In the genomic region with DNA sequence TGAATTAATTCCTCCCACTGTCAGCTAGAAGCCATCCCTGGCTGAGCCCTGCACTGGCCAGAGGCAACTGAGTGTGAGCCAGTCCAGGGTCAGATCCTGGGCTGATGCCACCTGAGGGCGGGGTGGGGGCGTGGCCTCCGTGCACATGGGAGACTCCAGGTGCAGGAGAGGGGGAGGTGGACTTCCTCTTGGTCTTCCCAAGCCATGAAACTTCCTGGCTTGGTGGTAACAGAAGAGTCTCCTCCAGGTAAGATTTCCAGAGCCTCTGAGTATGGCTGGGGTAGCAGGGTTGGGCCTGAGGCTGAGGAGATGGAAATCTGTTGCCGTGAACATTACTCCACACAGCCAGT, we compare ENCODE assay signal across 12 cellular contexts. TPM values are rescaled to one million over a fixed set of nuclear protein-coding genes. Genes with fewer than 3 reads are reported as not detected.
DNase-seq lines count a peak whose midpoint lies in the region; ATAC-seq and TF ChIP-seq lines count a peak whose summit lies in the region.
"Had no signal": no experiment of that assay in that cellular context is flagged by ENCODE, and none has a peak within 500 bp of the region (broad histone marks: within the 10 kb centered on the region; RNA-seq: fewer than 3 reads in every experiment).

No MANE protein-coding gene starts in this region.

- peak overlapping the region; percentile 13 for H3K27ac Mint-ChIP-seq in chondrocyte (ENCODE audit: unreplicated experiment)
- H3K27ac Mint-ChIP-seq: stimulated activated naive CD8-positive, alpha-beta T cell treated with anti-CD3 and anti-CD28 coated beads, Interleukin-15, Interleukin-2, amounts not matched to agents 100 ng/mL and 50 ng/mL, for 24 hours had no signal

- peaks cover 0 to under 1% of the 10 kb centered on the region in 2 donors for H3K36me3 ChIP-seq in lung (ENCODE audit: control insufficient read depth in 2 of 2, insufficient read depth in 2 of 2, low read length in 2 of 2)

- no peak for TF ChIP-seq CTCF in chondrocyte (IDR thresholded peaks at IDR 0.05)
- TF ChIP-seq CTCF in lung (IDR thresholded peaks at IDR 0.05; ENCODE audit: control extremely low read depth, extremely low read depth): no peak

- WGBS in lung, 2 donors: 50 to 57% methylated on average over 4 of the region's 4 CpGs

- H3K4me1 Mint-ChIP-seq in chondrocyte (ENCODE audit: low read depth): peaks cover 42% of the 10 kb centered on the region

- H3K4me3 ChIP-seq in lung: no peak overlapping the region

- intact Hi-C loops in Right ventricle myocardium inferior (cut with DNase I): no loop called here

- H3K27ac ChIP-seq in lung (ENCODE audit: low read depth in 1 of 2, low read length in 1 of 2): peak overlapping the region; percentile 17 to 86
- H3K27ac ChIP-seq: KMS-11 had no signal

- H3K4me3 Mint-ChIP-seq in chondrocyte (ENCODE audit: unreplicated experiment): peak overlapping the region; percentile 15
- H3K4me3 Mint-ChIP-seq: stimulated activated naive CD8-positive, alpha-beta T cell treated with anti-CD3 and anti-CD28 coated beads, Interleukin-15, Interleukin-2, amounts not matched to agents 100 ng/mL and 50 ng/mL, for 24 hours had no signal

- H3K9me3 Mint-ChIP-seq in chondrocyte (ENCODE audit: low read depth): no peaks in the 10 kb centered on the region
- H3K9me3 Mint-ChIP-seq: stimulated activated naive CD8-positive, alpha-beta T cell treated with anti-CD3 and anti-CD28 coated beads, Interleukin-15, Interleukin-2, amounts not matched to agents 100 ng/mL and 50 ng/mL, for 24 hours had no signal

- no peaks in the 10 kb centered on the region for H3K27me3 Mint-ChIP-seq in chondrocyte (ENCODE audit: low read depth)

- ATAC-seq in lung (ENCODE audit: insufficient read depth, low FRiP score) (peak; percentile 38), Right ventricle myocardium inferior (no peak), GM18498 (IDR thresholded peaks at IDR 0.05; ENCODE audit: unreplicated experiment) (no peak), HG03139 (IDR thresholded peaks at IDR 0.05; ENCODE audit: unreplicated experiment) (no peak)

- H3K27me3 ChIP-seq in lung (ENCODE audit: control insufficient read depth, insufficient read depth): no peaks in the 10 kb centered on the region

- no peaks in the 10 kb centered on the region for H3K9me3 ChIP-seq in lung (ENCODE audit: control insufficient read depth in 2 of 2, insufficient read depth in 1 of 2, low read length in 1 of 2)

- DNase-seq in COLO668 (lab: John Stamatoyannopoulos, UW; ENCODE audit: unreplicated experiment) (peak; percentile 82), NCI-H146 treated with DMSO at 0.1 percent for 48 hours (lab: John Stamatoyannopoulos, UW; ENCODE audit: unreplicated experiment) (peak; percentile 84), chondrocyte (ENCODE audit: low spot score) (peak; percentile 68), lung (ENCODE audit: low spot score) (peak; percentile 80), Right ventricle myocardium inferior (ENCODE audit: missing footprints) (no peak), AG08396 (ENCODE audit: low spot score) (no peak)
- DNase-seq: activated CD8-positive, alpha-beta memory T cell treated with anti-CD3 and anti-CD28 coated beads, Interleukin-2, amount 50 U/mL, for 48 hours; SW 1271 had no signal

- peaks cover 0 to 4% of the 10 kb centered on the region in 2 donors for H3K4me1 ChIP-seq in lung (ENCODE audit: control insufficient read depth in 2 of 2, insufficient read depth in 2 of 2, low read length in 2 of 2)

- no peaks in the 10 kb centered on the region for H3K36me3 Mint-ChIP-seq in chondrocyte (ENCODE audit: low read depth)

RNA-seq across cellular contexts. Expression of gene RAB17, which starts 0.5 kb away (rescaled TPM):
- 0.25 to 0.95 TPM (median 0.68 TPM) in 3 replicates for total RNA-seq in chondrocyte
- total RNA-seq in lung: 10 to 100 TPM; 44.9 to 48.0 TPM
- polyA plus RNA-seq in lung: 10 to 100 TPM; 19.3 to 73.3 TPM
- 2.4 TPM for total RNA-seq in Right ventricle myocardium inferior

RNA-seq across cellular contexts. Expression of gene PRLH, which starts 24.6 kb away (rescaled TPM):
- total RNA-seq in chondrocyte (not detected in 3 replicates), lung (not detected), Right ventricle myocardium inferior (not detected)
- polyA plus RNA-seq in lung: not detected

RNA-seq across cellular contexts. Expression of gene LRRFIP1, which starts 36.4 kb away (rescaled TPM):
- 84.7 to 97.5 TPM (median 91.5 TPM) in 3 replicates for total RNA-seq in chondrocyte
- 100 to 1,000 TPM; 107 to 194 TPM for total RNA-seq in lung
- 10 to 100 TPM; 79.7 to 81.1 TPM for polyA plus RNA-seq in lung
- 104 TPM for total RNA-seq in Right ventricle myocardium inferior

Comparison
In these comparisons a context has a peak if more than half of its experiments do, and no peak if none do; other contexts are left out.
1. DNase-seq: peak in COLO668 (single experiment), NCI-H146 treated with DMSO at 0.1 percent for 48 hours (single experiment), chondrocyte (single experiment) and lung (single experiment); none in Right ventricle myocardium inferior (single experiment) and AG08396 (single experiment).
2. RNA of gene RAB17, which starts 0.5 kb away (total RNA-seq): 44.9 to 48.0 TPM in lung; 2.4 TPM in Right ventricle myocardium inferior (single experiment) and 0.25 to 0.95 TPM in chondrocyte; every median in the first group is over 10 times any median in the second.